ENCODE assay signal across 7 cellular contexts in the genomic region with DNA sequence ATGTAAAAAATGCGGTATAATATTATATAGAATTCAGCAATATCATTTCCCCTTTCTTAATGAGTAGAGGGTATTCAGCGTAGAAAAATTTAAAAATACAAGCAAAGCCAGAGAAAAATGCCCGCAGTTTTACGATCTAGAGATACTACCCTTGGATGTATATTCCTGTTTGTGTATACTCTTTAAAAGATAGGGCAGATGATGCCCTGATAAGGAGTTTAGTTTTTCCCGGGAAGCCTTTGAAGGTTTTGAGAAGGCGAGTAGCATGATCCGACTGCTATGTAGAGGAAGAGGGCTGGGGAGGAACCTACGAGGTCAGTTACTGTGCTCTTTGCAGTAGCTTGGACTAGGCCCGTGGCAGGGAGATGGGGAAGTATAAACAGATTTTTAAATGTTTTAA. TPM values are rescaled to one million over a fixed set of nuclear protein-coding genes. Genes with fewer than 3 reads are reported as not detected.
DNase-seq lines count a peak whose midpoint lies in the region; ATAC-seq and TF ChIP-seq lines count a peak whose summit lies in the region.

No MANE protein-coding gene starts in this region.

- H3K27ac Mint-ChIP-seq in activated T-helper 1 cell treated with anti-CD3 and anti-CD28 coated beads, Interleukin-12 subunit alpha, Interleukin-12 subunit beta, Interleukin-2, Interleukin-4 antibody, amounts not matched to agents 30 ng/mL and 10 ng/mL and 1 ng/mL, durations not matched to agents 14 hours and 24 hours and 36 hours: peak overlapping the region; percentile 75

- H3K27ac ChIP-seq in MM.1S (ENCODE audit: low read length) (peak overlapping the region; percentile 71; the same call in 1 of the 2 replicates), heart right ventricle (peak overlapping the region in 8 of 10 donors; percentile 91 to 98 (median 94))

- H3K4me1 Mint-ChIP-seq in activated T-helper 1 cell treated with anti-CD3 and anti-CD28 coated beads, Interleukin-12 subunit alpha, Interleukin-12 subunit beta, Interleukin-2, Interleukin-4 antibody, amounts not matched to agents 30 ng/mL and 10 ng/mL and 1 ng/mL, durations not matched to agents 14 hours and 24 hours and 36 hours (ENCODE audit: low read depth): peaks cover 43% of the 10 kb centered on the region

- H4K20me1 ChIP-seq in MM.1S (ENCODE audit: insufficient read depth, low read length): peaks cover 15% of the 10 kb centered on the region; the same call in 1 of the 2 replicates

- no peaks in the 10 kb centered on the region for H3K27me3 ChIP-seq in MM.1S (replicated peaks; ENCODE audit: insufficient read depth, low read length)
- H3K27me3 ChIP-seq in heart right ventricle: no peaks in the 10 kb centered on the region

- H3K4me3 Mint-ChIP-seq in activated T-helper 1 cell treated with anti-CD3 and anti-CD28 coated beads, Interleukin-12 subunit alpha, Interleukin-12 subunit beta, Interleukin-2, Interleukin-4 antibody, amounts not matched to agents 30 ng/mL and 10 ng/mL and 1 ng/mL, durations not matched to agents 14 hours and 24 hours and 36 hours: peak overlapping the region; percentile 88

- 10 to 12% methylated on average over 9 of the region's 9 CpGs for WGBS in heart right ventricle, 2 donors

- H3K36me3 Mint-ChIP-seq in activated T-helper 1 cell treated with anti-CD3 and anti-CD28 coated beads, Interleukin-12 subunit alpha, Interleukin-12 subunit beta, Interleukin-2, Interleukin-4 antibody, amounts not matched to agents 30 ng/mL and 10 ng/mL and 1 ng/mL, durations not matched to agents 14 hours and 24 hours and 36 hours (ENCODE audit: low read depth): peaks cover 21% of the 10 kb centered on the region

- DNase-seq in GF-D8 (lab: John Stamatoyannopoulos, UW) (peak; percentile 33), MM.1S (peak; percentile 43), heart right ventricle (peak in 1 of 2 donors; percentile 42), renal cortical epithelial cell (ENCODE audit: low read depth) (peak; percentile 15)
- DNase-seq in activated T-helper 1 cell treated with anti-CD3 and anti-CD28 coated beads, Interleukin-12 subunit alpha, Interleukin-12 subunit beta, Interleukin-2, Interleukin-4 antibody, amounts not matched to agents 30 ng/mL and 10 ng/mL and 1 ng/mL, durations not matched to agents 14 hours and 24 hours and 36 hours (ENCODE audit: low spot score): no peak
- no peak for DNase-seq in activated CD4-positive, alpha-beta T cell treated with anti-CD3 and anti-CD28 coated beads, Interleukin-2, amount 50 U/mL, for 1 hour

- H3K9me3 ChIP-seq in MM.1S (replicated peaks; ENCODE audit: insufficient read depth, low read length) (no peaks in the 10 kb centered on the region), heart right ventricle (no peaks in the 10 kb centered on the region)

- no peaks in the 10 kb centered on the region for H3K9me3 Mint-ChIP-seq in activated T-helper 1 cell treated with anti-CD3 and anti-CD28 coated beads, Interleukin-12 subunit alpha, Interleukin-12 subunit beta, Interleukin-2, Interleukin-4 antibody, amounts not matched to agents 30 ng/mL and 10 ng/mL and 1 ng/mL, durations not matched to agents 14 hours and 24 hours and 36 hours

- peaks cover 15% of the 10 kb centered on the region for H3K4me1 ChIP-seq in MM.1S (ENCODE audit: low read length)
- H3K4me1 ChIP-seq in heart right ventricle: peaks cover 0 to 42% (median 21%) of the 10 kb centered on the region in 9 donors

- H3K4me3 ChIP-seq in MM.1S (ENCODE audit: low read length) (peak overlapping the region; percentile 92), heart right ventricle (peak overlapping the region; percentile 74 to 100 (median 98))

- no peak for TF ChIP-seq CTCF in MM.1S (IDR thresholded peaks at IDR 0.05; ENCODE audit: low read length)
- TF ChIP-seq CTCF in heart right ventricle (IDR thresholded peaks at IDR 0.05): no peak

- peaks cover 15% of the 10 kb centered on the region for H3F3A ChIP-seq in MM.1S (ENCODE audit: insufficient read depth, low read length)

- ATAC-seq in heart right ventricle: peak in 5 of 8 donors; percentile 52 to 71 (median 68)
- no peak for ATAC-seq in GM18907 (IDR thresholded peaks at IDR 0.05; ENCODE audit: unreplicated experiment)

- H3K36me3 ChIP-seq in MM.1S (replicated peaks; ENCODE audit: insufficient read depth, low read length): peaks cover 4% of the 10 kb centered on the region; the same call in 1 of the 2 replicates
- peaks cover 0 to 14% (median 0%) of the 10 kb centered on the region in 9 donors for H3K36me3 ChIP-seq in heart right ventricle

- H3K79me2 ChIP-seq in MM.1S (ENCODE audit: low read length): peaks cover 61% of the 10 kb centered on the region

- peak overlapping the region; percentile 75; the same call in 1 of the 2 replicates for H2AFZ ChIP-seq in MM.1S (ENCODE audit: low read length)

- H3K27me3 Mint-ChIP-seq in activated T-helper 1 cell treated with anti-CD3 and anti-CD28 coated beads, Interleukin-12 subunit alpha, Interleukin-12 subunit beta, Interleukin-2, Interleukin-4 antibody, amounts not matched to agents 30 ng/mL and 10 ng/mL and 1 ng/mL, durations not matched to agents 14 hours and 24 hours and 36 hours (ENCODE audit: insufficient read depth): no peaks in the 10 kb centered on the region

- H3K9me2 ChIP-seq in MM.1S (replicated peaks; ENCODE audit: insufficient read depth, low read length): no peaks in the 10 kb centered on the region

- intact Hi-C loops in activated T-helper 1 cell treated with anti-CD3 and anti-CD28 coated beads, Interleukin-12 subunit alpha, Interleukin-12 subunit beta, Interleukin-2, Interleukin-4 antibody, amounts not matched to agents 30 ng/mL and 10 ng/mL and 1 ng/mL, durations not matched to agents 14 hours and 24 hours and 36 hours (cut with micrococcal nuclease): loop anchor here (1.0 to 10.0 kb wide), 8 partner anchors 229 to 665 kb away; a partner anchor contains a TSS
- intact Hi-C loops in heart right ventricle (cut with DNase I): loop anchor here in 2 of 10 donors (2.0 to 5.0 kb wide), 2 partner anchors 61 to 62 kb away; a partner anchor contains a TSS

- H3K4me2 ChIP-seq in MM.1S (ENCODE audit: low read depth, low read length): peak overlapping the region; percentile 71

- H3K9ac ChIP-seq in MM.1S (ENCODE audit: low read length): peak overlapping the region; percentile 80

RNA-seq across cellular contexts. Expression of a gene that starts 1.2 kb away (rescaled TPM):
- total RNA-seq in activated T-helper 1 cell treated with anti-CD3 and anti-CD28 coated beads, Interleukin-12 subunit alpha, Interleukin-12 subunit beta, Interleukin-2, Interleukin-4 antibody, amounts not matched to agents 30 ng/mL and 10 ng/mL and 1 ng/mL, durations not matched to agents 14 hours and 24 hours and 36 hours: 54.2 and 57.4 TPM in 2 replicates
- total RNA-seq in heart right ventricle: 10 to 100 TPM in 6 of 10 donors, 1 to 10 TPM in 4; 8.0 to 22.2 (median 10.5) TPM
- 1 to 10 TPM; 4.6 to 4.8 TPM for polyA plus RNA-seq in heart right ventricle
- total RNA-seq in renal cortical epithelial cell: 21.2 and 43.9 TPM in 2 replicates

Comparison
In these comparisons a context has a peak if more than half of its experiments do, and no peak if none do; other contexts are left out.
1. DNase-seq: peak in GF-D8 (single experiment), MM.1S (single experiment) and renal cortical epithelial cell (single experiment); none in activated T-helper 1 cell treated with anti-CD3 and anti-CD28 coated beads, Interleukin-12 subunit alpha, Interleukin-12 subunit beta, Interleukin-2, Interleukin-4 antibody, amounts not matched to agents 30 ng/mL and 10 ng/mL and 1 ng/mL, durations not matched to agents 14 hours and 24 hours and 36 hours (single experiment) and activated CD4-positive, alpha-beta T cell treated with anti-CD3 and anti-CD28 coated beads, Interleukin-2, amount 50 U/mL, for 1 hour (single experiment).